In the genomic region with DNA sequence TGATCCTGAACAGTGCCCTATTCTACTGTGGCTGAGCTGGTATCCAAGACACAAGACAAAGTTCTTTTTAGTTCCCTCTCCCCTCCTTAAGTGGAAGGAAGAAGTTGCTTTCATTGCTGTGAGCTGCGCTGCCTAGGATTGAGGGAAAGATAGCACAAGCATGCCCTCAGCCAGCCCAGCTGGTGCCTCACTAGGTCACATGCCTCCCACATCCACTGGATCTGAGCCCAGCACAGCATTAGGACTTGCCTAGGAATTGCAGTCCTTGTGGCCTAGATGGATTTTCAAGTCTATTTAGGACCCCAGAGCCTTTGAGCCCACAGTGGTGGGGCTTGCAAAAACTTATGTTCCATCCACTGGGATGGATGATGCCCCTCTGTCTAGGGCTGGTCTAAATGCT, we compare ENCODE assay signal across 23 cellular contexts.
DNase-seq lines count a peak whose midpoint lies in the region; ATAC-seq and TF ChIP-seq lines count a peak whose summit lies in the region.
"Had no signal": no experiment of that assay in that cellular context is flagged by ENCODE, and none has a peak within 500 bp of the region (broad histone marks: within the 10 kb centered on the region; RNA-seq: fewer than 3 reads in every experiment).

No MANE protein-coding gene starts in this region.

- no peaks in the 10 kb centered on the region for H3K27me3 Mint-ChIP-seq in CD4-positive, alpha-beta T cell

- H3K27ac ChIP-seq in adrenal gland, result no peak overlapping the region
- no peak overlapping the region for H3K27ac ChIP-seq in CD4-positive, alpha-beta T cell (ENCODE audit: low read depth, low read length)
- H3K27ac ChIP-seq: A549, GM23248 had no signal

- no peak overlapping the region for H3K4me3 ChIP-seq in adrenal gland
- H3K4me3 ChIP-seq: A549, GM12878, GM23248 had no signal

- TF ChIP-seq CTCF in adrenal gland (IDR thresholded peaks at IDR 0.05), result no peak
- TF ChIP-seq CTCF in CD4-positive, alpha-beta T cell (IDR thresholded peaks at IDR 0.05), result no peak

- no peaks in the 10 kb centered on the region for H3K27me3 ChIP-seq in adrenal gland
- no peaks in the 10 kb centered on the region for H3K27me3 ChIP-seq in CD4-positive, alpha-beta T cell (ENCODE audit: control insufficient read depth, insufficient read depth, low read length)

- H3K9me3 Mint-ChIP-seq in CD4-positive, alpha-beta T cell, result peaks cover 12% of the 10 kb centered on the region

- CTCF ChIA-PET in CD4-positive, alpha-beta T cell (lab: Charles Lee), result no interaction called here

- 71 to 100% (median 84%) methylated on average over 1 of the region's 1 CpG for WGBS in adrenal gland, 4 donors

- H3K4me1 Mint-ChIP-seq in CD4-positive, alpha-beta T cell (ENCODE audit: low read depth), result no peaks in the 10 kb centered on the region

- H3K4me1 ChIP-seq in adrenal gland (replicated peaks in 1 of 2), result no peaks in the 10 kb centered on the region
- H3K4me1 ChIP-seq: A549, Caco-2 had no signal

- no peak overlapping the region for H3K4me3 Mint-ChIP-seq in CD4-positive, alpha-beta T cell
- H3K4me3 Mint-ChIP-seq: CD8-positive, alpha-beta T cell had no signal

- no peak overlapping the region for H3K27ac Mint-ChIP-seq in CD4-positive, alpha-beta T cell
- H3K27ac Mint-ChIP-seq: CD8-positive, alpha-beta T cell had no signal

- no peak for ATAC-seq in CD4-positive, alpha-beta T cell (ENCODE audit: poor library complexity)
- no peak for ATAC-seq in GM21619 (IDR thresholded peaks at IDR 0.05; ENCODE audit: unreplicated experiment)
- ATAC-seq: A549; CD8-positive, alpha-beta T cell; GM12878 had no signal

- DNase-seq in Ammon's horn (ENCODE audit: low spot score) (peak; percentile 27), adrenal gland (peak in 6 of 7 donors; percentile 35 to 62 (median 50)), myocyte (ENCODE audit: low read depth) (peak; percentile 0), superior temporal gyrus (ENCODE audit: extremely low spot score) (peak; percentile 13), HUDEP-2 (lab: John Stamatoyannopoulos, UW; ENCODE audit: unreplicated experiment in 76 of 76) (no peak), NCI-H226 (no peak)
- DNase-seq in CD4-positive, alpha-beta T cell, result no peak
- DNase-seq: 8988T; ACHN; AML-193; C1 segment of cervical spinal cord; Caco-2; CD8-positive, alpha-beta T cell; DMS 273 treated with DMSO at 0.1 percent for 48 hours; DMS79; EL; GDM1; GM23248; H7; HCEC 1CT had no signal

- POLR2A ChIA-PET in CD4-positive, alpha-beta T cell (lab: Charles Lee), result no interaction called here

- no peak for TF ChIP-seq POLR2A in adrenal gland (IDR thresholded peaks at IDR 0.05)

- intact Hi-C loops in adrenal gland (cut with DNase I), result no loop called here
- intact Hi-C loops in CD4-positive, alpha-beta T cell (cut with DNase I, micrococcal nuclease), result no loop called here

- H3K9me3 ChIP-seq in adrenal gland (replicated peaks in 1 of 3), result no peaks in the 10 kb centered on the region
- no peaks in the 10 kb centered on the region for H3K9me3 ChIP-seq in CD4-positive, alpha-beta T cell (ENCODE audit: control insufficient read depth, low read length)

- no peaks in the 10 kb centered on the region for H3K36me3 Mint-ChIP-seq in CD4-positive, alpha-beta T cell (ENCODE audit: low read depth)
- H3K36me3 Mint-ChIP-seq: CD8-positive, alpha-beta T cell had no signal

- no peaks in the 10 kb centered on the region for H3K36me3 ChIP-seq in adrenal gland (replicated peaks in 1 of 2)

Comparison
In these comparisons a context has a peak if more than half of its experiments do, and no peak if none do; other contexts are left out.
1. DNase-seq: peak in Ammon's horn (single experiment), adrenal gland (6 of 7), myocyte (single experiment) and superior temporal gyrus (single experiment); none in CD4-positive, alpha-beta T cell (0 of 10), HUDEP-2 (0 of 76) and NCI-H226 (single experiment).